1 cellular context compared by ENCODE assay signal in the genomic region with DNA sequence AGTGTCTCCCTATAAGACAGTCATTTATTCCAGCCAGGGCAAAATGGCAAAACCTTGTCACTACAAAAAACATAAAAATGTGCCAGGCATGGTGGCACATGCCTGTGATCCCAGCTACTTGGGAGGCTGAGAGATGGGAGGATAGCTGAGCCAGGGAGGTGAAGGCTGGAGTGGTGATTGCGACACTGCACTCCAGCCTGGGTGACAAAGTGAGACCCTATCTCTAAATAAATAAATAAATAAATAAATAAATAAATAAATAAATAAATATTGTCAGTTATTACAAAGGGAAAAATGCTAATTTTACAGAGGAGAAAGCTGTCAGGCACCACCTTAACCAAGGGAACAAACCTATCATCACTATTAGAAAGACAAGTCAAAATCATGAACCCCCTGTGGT.
TF ChIP-seq lines count a peak whose summit lies in the region.

No MANE protein-coding gene starts in this region.

TF ChIP-seq in GM23338, 12 proteins besides CTCF, POLR2A, EP300 and RAD21 (continued from another document):
- no peak for TF ChIP-seq JUNB (IDR thresholded peaks at IDR 0.05; ENCODE audit: unreplicated experiment)
- no peak for TF ChIP-seq EZH2 (IDR thresholded peaks at IDR 0.05; ENCODE audit: low read depth, unreplicated experiment)
- TF ChIP-seq NANOG (IDR thresholded peaks at IDR 0.05; ENCODE audit: borderline replicate concordance), result no peak
- TF ChIP-seq, protein P1, sequence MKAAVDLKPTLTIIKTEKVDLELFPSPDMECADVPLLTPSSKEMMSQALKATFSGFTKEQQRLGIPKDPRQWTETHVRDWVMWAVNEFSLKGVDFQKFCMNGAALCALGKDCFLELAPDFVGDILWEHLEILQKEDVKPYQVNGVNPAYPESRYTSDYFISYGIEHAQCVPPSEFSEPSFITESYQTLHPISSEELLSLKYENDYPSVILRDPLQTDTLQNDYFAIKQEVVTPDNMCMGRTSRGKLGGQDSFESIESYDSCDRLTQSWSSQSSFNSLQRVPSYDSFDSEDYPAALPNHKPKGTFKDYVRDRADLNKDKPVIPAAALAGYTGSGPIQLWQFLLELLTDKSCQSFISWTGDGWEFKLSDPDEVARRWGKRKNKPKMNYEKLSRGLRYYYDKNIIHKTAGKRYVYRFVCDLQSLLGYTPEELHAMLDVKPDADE (IDR thresholded peaks at IDR 0.05), result no peak
- TF ChIP-seq, protein P2, sequence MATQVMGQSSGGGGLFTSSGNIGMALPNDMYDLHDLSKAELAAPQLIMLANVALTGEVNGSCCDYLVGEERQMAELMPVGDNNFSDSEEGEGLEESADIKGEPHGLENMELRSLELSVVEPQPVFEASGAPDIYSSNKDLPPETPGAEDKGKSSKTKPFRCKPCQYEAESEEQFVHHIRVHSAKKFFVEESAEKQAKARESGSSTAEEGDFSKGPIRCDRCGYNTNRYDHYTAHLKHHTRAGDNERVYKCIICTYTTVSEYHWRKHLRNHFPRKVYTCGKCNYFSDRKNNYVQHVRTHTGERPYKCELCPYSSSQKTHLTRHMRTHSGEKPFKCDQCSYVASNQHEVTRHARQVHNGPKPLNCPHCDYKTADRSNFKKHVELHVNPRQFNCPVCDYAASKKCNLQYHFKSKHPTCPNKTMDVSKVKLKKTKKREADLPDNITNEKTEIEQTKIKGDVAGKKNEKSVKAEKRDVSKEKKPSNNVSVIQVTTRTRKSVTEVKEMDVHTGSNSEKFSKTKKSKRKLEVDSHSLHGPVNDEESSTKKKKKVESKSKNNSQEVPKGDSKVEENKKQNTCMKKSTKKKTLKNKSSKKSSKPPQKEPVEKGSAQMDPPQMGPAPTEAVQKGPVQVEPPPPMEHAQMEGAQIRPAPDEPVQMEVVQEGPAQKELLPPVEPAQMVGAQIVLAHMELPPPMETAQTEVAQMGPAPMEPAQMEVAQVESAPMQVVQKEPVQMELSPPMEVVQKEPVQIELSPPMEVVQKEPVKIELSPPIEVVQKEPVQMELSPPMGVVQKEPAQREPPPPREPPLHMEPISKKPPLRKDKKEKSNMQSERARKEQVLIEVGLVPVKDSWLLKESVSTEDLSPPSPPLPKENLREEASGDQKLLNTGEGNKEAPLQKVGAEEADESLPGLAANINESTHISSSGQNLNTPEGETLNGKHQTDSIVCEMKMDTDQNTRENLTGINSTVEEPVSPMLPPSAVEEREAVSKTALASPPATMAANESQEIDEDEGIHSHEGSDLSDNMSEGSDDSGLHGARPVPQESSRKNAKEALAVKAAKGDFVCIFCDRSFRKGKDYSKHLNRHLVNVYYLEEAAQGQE (IDR thresholded peaks at IDR 0.05; ENCODE audit: unreplicated experiment), result no peak
- TF ChIP-seq, protein P3, sequence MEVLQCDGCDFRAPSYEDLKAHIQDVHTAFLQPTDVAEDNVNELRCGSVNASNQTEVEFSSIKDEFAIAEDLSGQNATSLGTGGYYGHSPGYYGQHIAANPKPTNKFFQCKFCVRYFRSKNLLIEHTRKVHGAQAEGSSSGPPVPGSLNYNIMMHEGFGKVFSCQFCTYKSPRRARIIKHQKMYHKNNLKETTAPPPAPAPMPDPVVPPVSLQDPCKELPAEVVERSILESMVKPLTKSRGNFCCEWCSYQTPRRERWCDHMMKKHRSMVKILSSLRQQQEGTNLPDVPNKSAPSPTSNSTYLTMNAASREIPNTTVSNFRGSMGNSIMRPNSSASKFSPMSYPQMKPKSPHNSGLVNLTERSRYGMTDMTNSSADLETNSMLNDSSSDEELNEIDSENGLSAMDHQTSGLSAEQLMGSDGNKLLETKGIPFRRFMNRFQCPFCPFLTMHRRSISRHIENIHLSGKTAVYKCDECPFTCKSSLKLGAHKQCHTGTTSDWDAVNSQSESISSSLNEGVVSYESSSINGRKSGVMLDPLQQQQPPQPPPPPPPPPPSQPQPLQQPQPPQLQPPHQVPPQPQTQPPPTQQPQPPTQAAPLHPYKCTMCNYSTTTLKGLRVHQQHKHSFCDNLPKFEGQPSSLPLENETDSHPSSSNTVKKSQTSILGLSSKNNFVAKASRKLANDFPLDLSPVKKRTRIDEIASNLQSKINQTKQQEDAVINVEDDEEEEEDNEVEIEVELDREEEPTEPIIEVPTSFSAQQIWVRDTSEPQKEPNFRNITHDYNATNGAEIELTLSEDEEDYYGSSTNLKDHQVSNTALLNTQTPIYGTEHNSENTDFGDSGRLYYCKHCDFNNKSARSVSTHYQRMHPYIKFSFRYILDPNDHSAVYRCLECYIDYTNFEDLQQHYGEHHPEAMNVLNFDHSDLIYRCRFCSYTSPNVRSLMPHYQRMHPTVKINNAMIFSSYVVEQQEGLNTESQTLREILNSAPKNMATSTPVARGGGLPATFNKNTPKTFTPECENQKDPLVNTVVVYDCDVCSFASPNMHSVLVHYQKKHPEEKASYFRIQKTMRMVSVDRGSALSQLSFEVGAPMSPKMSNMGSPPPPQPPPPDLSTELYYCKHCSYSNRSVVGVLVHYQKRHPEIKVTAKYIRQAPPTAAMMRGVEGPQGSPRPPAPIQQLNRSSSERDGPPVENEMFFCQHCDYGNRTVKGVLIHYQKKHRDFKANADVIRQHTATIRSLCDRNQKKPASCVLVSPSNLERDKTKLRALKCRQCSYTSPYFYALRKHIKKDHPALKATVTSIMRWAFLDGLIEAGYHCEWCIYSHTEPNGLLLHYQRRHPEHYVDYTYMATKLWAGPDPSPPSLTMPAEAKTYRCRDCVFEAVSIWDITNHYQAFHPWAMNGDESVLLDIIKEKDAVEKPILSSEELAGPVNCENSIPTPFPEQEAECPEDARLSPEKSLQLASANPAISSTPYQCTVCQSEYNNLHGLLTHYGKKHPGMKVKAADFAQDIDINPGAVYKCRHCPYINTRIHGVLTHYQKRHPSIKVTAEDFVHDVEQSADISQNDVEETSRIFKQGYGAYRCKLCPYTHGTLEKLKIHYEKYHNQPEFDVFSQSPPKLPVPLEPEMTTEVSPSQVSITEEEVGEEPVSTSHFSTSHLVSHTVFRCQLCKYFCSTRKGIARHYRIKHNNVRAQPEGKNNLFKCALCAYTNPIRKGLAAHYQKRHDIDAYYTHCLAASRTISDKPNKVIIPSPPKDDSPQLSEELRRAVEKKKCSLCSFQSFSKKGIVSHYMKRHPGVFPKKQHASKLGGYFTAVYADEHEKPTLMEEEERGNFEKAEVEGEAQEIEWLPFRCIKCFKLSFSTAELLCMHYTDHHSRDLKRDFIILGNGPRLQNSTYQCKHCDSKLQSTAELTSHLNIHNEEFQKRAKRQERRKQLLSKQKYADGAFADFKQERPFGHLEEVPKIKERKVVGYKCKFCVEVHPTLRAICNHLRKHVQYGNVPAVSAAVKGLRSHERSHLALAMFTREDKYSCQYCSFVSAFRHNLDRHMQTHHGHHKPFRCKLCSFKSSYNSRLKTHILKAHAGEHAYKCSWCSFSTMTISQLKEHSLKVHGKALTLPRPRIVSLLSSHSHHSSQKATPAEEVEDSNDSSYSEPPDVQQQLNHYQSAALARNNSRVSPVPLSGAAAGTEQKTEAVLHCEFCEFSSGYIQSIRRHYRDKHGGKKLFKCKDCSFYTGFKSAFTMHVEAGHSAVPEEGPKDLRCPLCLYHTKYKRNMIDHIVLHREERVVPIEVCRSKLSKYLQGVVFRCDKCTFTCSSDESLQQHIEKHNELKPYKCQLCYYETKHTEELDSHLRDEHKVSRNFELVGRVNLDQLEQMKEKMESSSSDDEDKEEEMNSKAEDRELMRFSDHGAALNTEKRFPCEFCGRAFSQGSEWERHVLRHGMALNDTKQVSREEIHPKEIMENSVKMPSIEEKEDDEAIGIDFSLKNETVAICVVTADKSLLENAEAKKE (CRISPR knock-in tag; IDR thresholded peaks at IDR 0.05), result no peak
